ENCODE assay signal across 1 cellular context in genomic region chrX:134533952-134534351, GRCh38.
TF ChIP-seq lines count a peak whose summit lies in the region.

No MANE protein-coding gene starts in this region.

TF ChIP-seq in IMR-90, 13 proteins besides CTCF, POLR2A, EP300 and RAD21 (continued from another document):
- TF ChIP-seq FOS (IDR thresholded peaks at IDR 0.05; ENCODE audit: low read depth, low read length), result no peak
- no peak for TF ChIP-seq NFE2L2 (IDR thresholded peaks at IDR 0.05; ENCODE audit: low read depth, low read length)
- no peak for TF ChIP-seq RFX5 (IDR thresholded peaks at IDR 0.05; ENCODE audit: low read depth, low read length)
- no peak for TF ChIP-seq RCOR1 (IDR thresholded peaks at IDR 0.05; ENCODE audit: insufficient replicate concordance, low read length)
- TF ChIP-seq BHLHE40 (IDR thresholded peaks at IDR 0.05; ENCODE audit: low read depth, low read length), result no peak
- no peak for TF ChIP-seq ELK1 (IDR thresholded peaks at IDR 0.05; ENCODE audit: borderline replicate concordance, low read depth, low read length)
- TF ChIP-seq CEBPB (IDR thresholded peaks at IDR 0.05; ENCODE audit: low read depth, low read length), result no peak
- no peak for TF ChIP-seq MAFK (IDR thresholded peaks at IDR 0.05; ENCODE audit: low read depth, low read length)
- no peak for TF ChIP-seq CHD1 (IDR thresholded peaks at IDR 0.05; ENCODE audit: low read depth, low read length)
TF ChIP-seq in IMR-90: peak in this region for 0.
